In the genomic region with DNA sequence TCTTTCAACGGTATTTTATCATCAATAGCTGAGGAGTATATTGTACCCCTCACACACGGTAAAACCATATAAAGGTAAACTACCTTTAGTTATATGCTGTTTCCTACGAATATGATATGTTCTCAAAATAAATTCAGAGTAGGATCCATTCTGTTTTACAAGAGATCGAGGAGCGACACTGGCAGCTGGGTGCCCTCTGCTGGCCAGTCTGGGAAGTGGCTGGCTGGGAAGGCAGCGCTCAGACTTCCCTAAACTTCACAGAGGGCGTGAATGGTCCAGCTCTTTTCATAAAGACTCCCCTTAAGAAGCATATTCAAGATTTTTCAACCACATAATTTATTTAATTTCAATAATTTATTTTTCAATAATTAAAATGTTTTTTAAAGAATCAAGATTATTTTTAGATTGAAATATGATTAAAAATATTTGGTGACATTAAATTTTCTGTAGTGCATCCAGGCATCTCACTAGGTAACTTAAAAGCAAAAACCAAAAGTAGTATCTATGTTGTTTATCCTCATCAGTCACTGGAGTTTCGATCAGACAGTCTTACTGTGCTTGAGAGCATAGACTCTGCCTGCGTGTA, we compare ENCODE assay signal across 9 cellular contexts.
DNase-seq lines count a peak whose midpoint lies in the region; ATAC-seq and TF ChIP-seq lines count a peak whose summit lies in the region.
"Had no signal": no experiment of that assay in that cellular context is flagged by ENCODE, and none has a peak within 500 bp of the region (broad histone marks: within the 10 kb centered on the region; RNA-seq: fewer than 3 reads in every experiment).

No MANE protein-coding gene starts in this region.

- H3K4me3 ChIP-seq in BE2C (ENCODE audit: low read depth, low read length) (no peak overlapping the region), esophagus squamous epithelium (peak overlapping the region in 1 of 4 donors; percentile 31)
- H3K4me3 ChIP-seq: SJSA1 had no signal

- intact Hi-C loops in esophagus squamous epithelium (cut with DNase I), result loop anchor here (5.0 kb wide), 1 partner anchor 408 kb away; no protein-coding TSS in a partner anchor
- intact Hi-C loops in natural killer cell (cut with micrococcal nuclease), result no loop called here

- H3K4me3 Mint-ChIP-seq in natural killer cell, result no peak overlapping the region

- H3K27me3 Mint-ChIP-seq in natural killer cell (ENCODE audit: low read depth in 2 of 2), result peaks cover 39 to 74% of the 10 kb centered on the region in 2 donors

- ATAC-seq in GM18868 (IDR thresholded peaks at IDR 0.05; ENCODE audit: unreplicated experiment) (peak; percentile 89), HG03095 (IDR thresholded peaks at IDR 0.05; ENCODE audit: unreplicated experiment) (peak; percentile 86), natural killer cell (peak; percentile 60 to 92 (median 75))
- peak; percentile 31 for ATAC-seq in stimulated activated naive CD8-positive, alpha-beta T cell treated with anti-CD3 and anti-CD28 coated beads, Interleukin-15, Interleukin-2, amounts not matched to agents 100 U/mL and 50 U/mL, for 24 hours

- H3K36me3 ChIP-seq in BE2C (no peaks in the 10 kb centered on the region), esophagus squamous epithelium (no peaks in the 10 kb centered on the region)
- H3K36me3 ChIP-seq: SJSA1 had no signal

- H3K4me1 Mint-ChIP-seq in natural killer cell, result peaks cover 13 to 14% of the 10 kb centered on the region in 2 donors

- no peak overlapping the region for H3K27ac ChIP-seq in esophagus squamous epithelium
- H3K27ac ChIP-seq: SJSA1 had no signal

- DNase-seq in BE2C (peak; percentile 67), NCI-H82 treated with DMSO at 0.1 percent for 48 hours (lab: John Stamatoyannopoulos, UW; ENCODE audit: unreplicated experiment) (peak; percentile 8), esophagus squamous epithelium (lab: John Stamatoyannopoulos, UW) (no peak), natural killer cell (peak; percentile 39)
- DNase-seq in activated CD8-positive, alpha-beta memory T cell treated with anti-CD3 and anti-CD28 coated beads, Interleukin-2, amount 50 U/mL, for 4 hours, result peak; percentile 57
- peak; percentile 69 for DNase-seq in stimulated activated naive CD8-positive, alpha-beta T cell treated with anti-CD3 and anti-CD28 coated beads, Interleukin-15, Interleukin-2, amounts not matched to agents 100 U/mL and 50 U/mL, for 24 hours

- H3K27me3 ChIP-seq in BE2C (no peaks in the 10 kb centered on the region), esophagus squamous epithelium (peaks cover 0 to 77% (median 9%) of the 10 kb centered on the region in 4 donors)

- no peaks in the 10 kb centered on the region for H3K9me3 Mint-ChIP-seq in natural killer cell

- H3K4me1 ChIP-seq in BE2C (no peaks in the 10 kb centered on the region), esophagus squamous epithelium (peaks cover 0 to 24% (median 0%) of the 10 kb centered on the region in 3 donors)
- H3K4me1 ChIP-seq: SJSA1 had no signal

- WGBS in esophagus squamous epithelium, 2 donors, result 9 to 18% methylated on average over 9 of the region's 9 CpGs

- no peak overlapping the region for H3K27ac Mint-ChIP-seq in natural killer cell

- H3K9me3 ChIP-seq in BE2C, result no peaks in the 10 kb centered on the region
- H3K9me3 ChIP-seq in esophagus squamous epithelium, result no peaks in the 10 kb centered on the region
- H3K9me3 ChIP-seq: SJSA1 had no signal

- TF ChIP-seq POLR2A in esophagus squamous epithelium (IDR thresholded peaks at IDR 0.05), result no peak

- peak; percentile 96 for TF ChIP-seq CTCF in BE2C (IDR thresholded peaks at IDR 0.05; ENCODE audit: low read depth, low read length)
- TF ChIP-seq CTCF in esophagus squamous epithelium (IDR thresholded peaks at IDR 0.05), result peak; percentile 83 to 96 (median 90)
- peak; percentile 93 for TF ChIP-seq CTCF in natural killer cell (IDR thresholded peaks at IDR 0.05)

- no peaks in the 10 kb centered on the region for H3K36me3 Mint-ChIP-seq in natural killer cell

Comparison
In these comparisons a context has a peak if more than half of its experiments do, and no peak if none do; other contexts are left out.
1. ATAC-seq: peak in every context shown above with its lines; median percentile 89 in GM18868; 86 in HG03095; 75 in natural killer cell; 31 in stimulated activated naive CD8-positive, alpha-beta T cell treated with anti-CD3 and anti-CD28 coated beads, Interleukin-15, Interleukin-2, amounts not matched to agents 100 U/mL and 50 U/mL, for 24 hours.